ENCODE assay signal across 18 cellular contexts in genomic region chr14:42855159-42855558, GRCh38.
A peak's percentile ranks its signal among the peaks of the same experiment; 100 is the strongest.
DNase-seq lines count a peak whose midpoint lies in the region; ATAC-seq, FAIRE-seq and TF ChIP-seq lines count a peak whose summit lies in the region.
"Had no signal": no experiment of that assay in that cellular context is flagged by ENCODE, and none has a peak within 500 bp of the region (broad histone marks: within the 10 kb centered on the region; RNA-seq: fewer than 3 reads in every experiment).

No MANE protein-coding gene starts in this region.

- no TSS peak for BruUV-seq in PC-3 (replicated peaks; lab: Mats Ljungman, UMichigan)

- H3K36me3 ChIP-seq in PC-3 (ENCODE audit: low read depth, low read length): no peaks in the 10 kb centered on the region
- H3K36me3 ChIP-seq: brain microvascular endothelial cell, prostate gland had no signal

- no peaks in the 10 kb centered on the region; the same call in 1 of the 2 replicates for H3K4me1 ChIP-seq in PC-3 (ENCODE audit: insufficient read depth, low read length)
- H3K4me1 ChIP-seq: foreskin keratinocyte, prostate gland had no signal

- no peaks in the 10 kb centered on the region for H3K79me2 ChIP-seq in PC-3 (ENCODE audit: low read length)

- POLR2A ChIA-PET in PC-3 (lab: Charles Lee; ENCODE audit: unreplicated experiment): no interaction called here

- H2AFZ ChIP-seq in PC-3 (ENCODE audit: low read length): peak overlapping the region; percentile 74

- H3K27ac ChIP-seq in PC-3 (ENCODE audit: low read length): no peak overlapping the region
- H3K27ac ChIP-seq: brain microvascular endothelial cell, foreskin keratinocyte, prostate gland had no signal

- no peaks in the 10 kb centered on the region for H4K20me1 ChIP-seq in PC-3 (ENCODE audit: low read length)

- CTCF ChIA-PET in PC-3 (lab: Charles Lee): no interaction called here

- intact Hi-C loops in PC-3 (cut with micrococcal nuclease): no loop called here

- H3K9ac ChIP-seq in PC-3 (ENCODE audit: low read length): no peak overlapping the region

- H3K27me3 ChIP-seq in PC-3 (ENCODE audit: low read length): no peaks in the 10 kb centered on the region
- H3K27me3 ChIP-seq: brain microvascular endothelial cell, foreskin keratinocyte had no signal

- H3K4me3 ChIP-seq in PC-3 (ENCODE audit: low read length) (0 out of 2 replicates have a peak overlapping the region, but pooled peaks have one; percentile 9), fibroblast of villous mesenchyme (ENCODE audit: low read depth, low read length) (no peak overlapping the region)
- H3K4me3 ChIP-seq: prostate gland had no signal

- no peak for FAIRE-seq in GM19239 (lab: Jason Lieb, UNC)
- FAIRE-seq: TTC549 had no signal

- no peak for TF ChIP-seq CTCF in PC-3 (conservative IDR thresholded peaks at IDR 0.05; ENCODE audit: low read depth, low read length)
- no peak for TF ChIP-seq CTCF in fibroblast of villous mesenchyme (IDR thresholded peaks at IDR 0.05; ENCODE audit: insufficient read depth, low read depth, low read length)

- H3K9me2 ChIP-seq in PC-3 (replicated peaks; ENCODE audit: low read length): no peaks in the 10 kb centered on the region

- H3K4me2 ChIP-seq in PC-3 (ENCODE audit: low read length): peak overlapping the region; percentile 42

- no peaks in the 10 kb centered on the region for H3F3A ChIP-seq in PC-3 (ENCODE audit: low read length, unreplicated experiment)

- H3K9me3 ChIP-seq in PC-3 (ENCODE audit: low read length): no peaks in the 10 kb centered on the region
- H3K9me3 ChIP-seq: prostate gland had no signal

- ATAC-seq in PC-3: peak; percentile 31; the same call in 1 of the 2 replicates
- ATAC-seq: foreskin keratinocyte, HCT116, Right ventricle myocardium inferior had no signal

- peak; percentile 27 for DNase-seq in KG1 (lab: John Stamatoyannopoulos, UW)
- DNase-seq in PC-3: no peak
- peak; percentile 3 for DNase-seq in fibroblast of villous mesenchyme (ENCODE audit: low read depth)
- DNase-seq in renal cortical epithelial cell (ENCODE audit: low read depth): peak; percentile 15
- no peak for DNase-seq in NCI-H2081 treated with DMSO at 0.1 percent for 48 hours (lab: John Stamatoyannopoulos, UW)
- no peak for DNase-seq in activated T-cell treated with anti-CD3 and anti-CD28 coated beads for 4 hours
- DNase-seq in GM19239 (ENCODE audit: insufficient read length, low spot score): no peak
- DNase-seq: activated gamma-delta T cell treated with Interleukin-2 at 50 U/mL for 16 hours, brain microvascular endothelial cell, C1 segment of cervical spinal cord, foreskin keratinocyte, immature natural killer cell, NCI-H2029, NCI-H526 treated with DMSO at 0.1 percent for 48 hours had no signal

Comparison
In these comparisons a context has a peak if more than half of its experiments do, and no peak if none do; other contexts are left out.
1. DNase-seq: peak in KG1 (single experiment), fibroblast of villous mesenchyme (single experiment) and renal cortical epithelial cell (single experiment); none in PC-3 (single experiment), NCI-H2081 treated with DMSO at 0.1 percent for 48 hours (single experiment), activated T-cell treated with anti-CD3 and anti-CD28 coated beads for 4 hours (single experiment) and GM19239 (single experiment).